Comparison of ENCODE assay signal across 9 cellular contexts in the genomic region with DNA sequence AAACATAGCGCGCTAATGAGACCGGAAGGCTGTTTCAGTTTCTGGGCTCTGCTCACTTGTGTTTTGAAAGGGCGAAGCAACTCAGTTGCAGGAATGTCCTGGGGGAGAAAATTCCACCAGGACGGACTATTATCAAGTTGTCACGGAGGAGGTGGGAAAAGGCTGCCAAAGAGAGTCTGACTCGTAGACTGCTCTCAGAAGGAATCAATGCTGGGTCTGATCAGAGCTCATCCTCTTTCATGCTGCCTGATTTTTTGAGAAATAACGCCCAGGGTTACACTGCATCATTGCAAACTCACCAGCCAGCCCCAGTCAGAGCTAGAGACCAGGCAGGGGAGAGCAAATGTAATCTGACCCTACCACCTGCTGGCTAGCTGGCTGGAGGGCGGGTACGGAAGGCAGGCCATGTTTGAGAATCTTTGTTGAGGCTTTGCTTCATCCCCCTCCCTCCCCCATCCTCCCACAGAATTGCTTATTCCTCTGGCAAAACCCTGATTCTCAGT. TPM values are rescaled to one million over a fixed set of nuclear protein-coding genes. Genes with fewer than 3 reads are reported as not detected.
DNase-seq lines count a peak whose midpoint lies in the region; ATAC-seq, FAIRE-seq and TF ChIP-seq lines count a peak whose summit lies in the region.
"Had no signal": no experiment of that assay in that cellular context is flagged by ENCODE, and none has a peak within 500 bp of the region (broad histone marks: within the 10 kb centered on the region; RNA-seq: fewer than 3 reads in every experiment).

No MANE protein-coding gene starts in this region.

- no peaks in the 10 kb centered on the region for H4K20me1 ChIP-seq in smooth muscle cell (ENCODE audit: low read depth)

- no peak for FAIRE-seq in GM12892 (lab: Jason Lieb, UNC)

- peak; percentile 38 for DNase-seq in HuH-7.5 (ENCODE audit: low spot score)
- peak; percentile 85 for DNase-seq in SHP77 treated with DMSO at 0.1 percent for 48 hours (lab: John Stamatoyannopoulos, UW)
- DNase-seq in iPS DF 19.7 (ENCODE audit: low read depth, low spot score), result peak; percentile 82
- DNase-seq in smooth muscle cell (lab: John Stamatoyannopoulos, UW; ENCODE audit: unreplicated experiment), result no peak
- no peak for DNase-seq in stimulated activated CD8-positive, alpha-beta memory T cell treated with anti-CD3 and anti-CD28 coated beads, Interleukin-4, amount 100 ng/mL, for 48 hours
- no peak for DNase-seq in GM12892 (ENCODE audit: insufficient read length)
- no peak for DNase-seq in RPMI8226

- WGBS in smooth muscle cell (ENCODE audit: low lambda C conversion rate), result 18% methylated on average over 10 of the region's 10 CpGs

- no peaks in the 10 kb centered on the region for H3F3A ChIP-seq in smooth muscle cell (ENCODE audit: low read depth)

- no peak overlapping the region for H3K4me3 ChIP-seq in smooth muscle cell
- H3K4me3 ChIP-seq: SJSA1 had no signal

- no peaks in the 10 kb centered on the region for H3K27me3 ChIP-seq in smooth muscle cell (ENCODE audit: low read depth)
- H3K27me3 ChIP-seq: SJSA1 had no signal

- H2AFZ ChIP-seq in smooth muscle cell (ENCODE audit: low read depth), result peak overlapping the region; percentile 75

- H3K9ac ChIP-seq in smooth muscle cell (ENCODE audit: low read depth), result no peak overlapping the region

- peak overlapping the region; percentile 64 for H3K4me2 ChIP-seq in smooth muscle cell

- TF ChIP-seq CTCF in smooth muscle cell (IDR thresholded peaks at IDR 0.05; ENCODE audit: borderline replicate concordance, insufficient read depth, poor library complexity, severe bottlenecking), result no peak

- no peak for TF ChIP-seq POLR2A in GM12892 (IDR thresholded peaks at IDR 0.05; ENCODE audit: low read depth, low read length)

- no peak for ATAC-seq in HG03159 (IDR thresholded peaks at IDR 0.05; ENCODE audit: unreplicated experiment)

- H3K36me3 ChIP-seq in smooth muscle cell (ENCODE audit: low read depth), result no peaks in the 10 kb centered on the region
- H3K36me3 ChIP-seq: SJSA1 had no signal

- H3K9me3 ChIP-seq in smooth muscle cell (replicated peaks; ENCODE audit: low read depth), result no peaks in the 10 kb centered on the region
- H3K9me3 ChIP-seq: SJSA1 had no signal

- H3K4me1 ChIP-seq in smooth muscle cell (ENCODE audit: low read depth), result peaks cover 13% of the 10 kb centered on the region

- H3K79me2 ChIP-seq in smooth muscle cell (ENCODE audit: low read depth), result no peaks in the 10 kb centered on the region

- no peak overlapping the region for H3K27ac ChIP-seq in smooth muscle cell (ENCODE audit: low read depth)
- H3K27ac ChIP-seq: SJSA1 had no signal

RNA-seq across cellular contexts. Expression of gene BCL9, which starts 36.4 kb away (rescaled TPM):
- total RNA-seq in smooth muscle cell, result 12.2 and 19.2 TPM in 2 replicates
- polyA plus RNA-seq in smooth muscle cell, result 11.1 and 15.6 TPM in 2 replicates
- 6.8 TPM for polyA plus RNA-seq in GM12892 (2012; ENCODE audit: missing spikeins)

Comparison
In these comparisons a context has a peak if more than half of its experiments do, and no peak if none do; other contexts are left out.
1. DNase-seq: peak in HuH-7.5 (single experiment), SHP77 treated with DMSO at 0.1 percent for 48 hours (single experiment) and iPS DF 19.7 (single experiment); none in smooth muscle cell (single experiment), stimulated activated CD8-positive, alpha-beta memory T cell treated with anti-CD3 and anti-CD28 coated beads, Interleukin-4, amount 100 ng/mL, for 48 hours (single experiment), GM12892 (single experiment) and RPMI8226 (single experiment).